ENCODE assay signal across 16 cellular contexts in genomic region chr4:165191253-165191652, GRCh38.
"Had no signal": no experiment of that assay in that cellular context is flagged by ENCODE, and none has a peak within 500 bp of the region (broad histone marks: within the 10 kb centered on the region; RNA-seq: fewer than 3 reads in every experiment).

No MANE protein-coding gene starts in this region.

- H3K4me2 ChIP-seq: smooth muscle cell had no signal

- H3K4me3 ChIP-seq: ascending aorta, lower lobe of right lung, prostate gland, smooth muscle cell, testis, upper lobe of right lung had no signal

- DNase-seq: activated B cell treated with CpG ODN at 0.5 μM for 24 hours; activated CD4-positive, alpha-beta T cell treated with anti-CD3 and anti-CD28 coated beads, Interleukin-2, amount 50 U/mL, for 1 hour; endodermal cell; head of caudate nucleus; immature natural killer cell; lower lobe of right lung; right cardiac atrium; stimulated activated CD4-positive, alpha-beta T cell treated with anti-CD3 and anti-CD28 coated beads, Interleukin-4, amount 100 ng/mL, for 4 hours; SW 1271; testis; upper lobe of right lung had no signal

- H3K9me3 Mint-ChIP-seq: activated B cell treated with CpG ODN at 0.5 μM for 24 hours, endodermal cell, nephron had no signal

- H3K27me3 Mint-ChIP-seq: activated B cell treated with CpG ODN at 0.5 μM for 24 hours; stimulated activated naive CD8-positive, alpha-beta T cell treated with anti-CD3 and anti-CD28 coated beads, Interleukin-15, Interleukin-2, amounts not matched to agents 100 ng/mL and 50 ng/mL, for 24 hours had no signal

- H3K9me3 ChIP-seq: ascending aorta, lower lobe of right lung, prostate gland, testis, upper lobe of right lung had no signal

- ATAC-seq: lower lobe of right lung, right cardiac atrium, upper lobe of right lung had no signal

- H3K27me3 ChIP-seq: ascending aorta, testis, upper lobe of right lung had no signal

- H3K4me3 Mint-ChIP-seq: activated B cell treated with CpG ODN at 0.5 μM for 24 hours; endodermal cell; immature natural killer cell; nephron; stimulated activated naive CD8-positive, alpha-beta T cell treated with anti-CD3 and anti-CD28 coated beads, Interleukin-15, Interleukin-2, amounts not matched to agents 100 ng/mL and 50 ng/mL, for 24 hours had no signal

- H3K36me3 ChIP-seq: ascending aorta, lower lobe of right lung, prostate gland, upper lobe of right lung had no signal

- H3K27ac Mint-ChIP-seq: activated B cell treated with CpG ODN at 0.5 μM for 24 hours, endodermal cell, immature natural killer cell, nephron had no signal

- H3K4me1 Mint-ChIP-seq: activated B cell treated with CpG ODN at 0.5 μM for 24 hours, endodermal cell, immature natural killer cell, nephron had no signal

- H3K4me1 ChIP-seq: ascending aorta, lower lobe of right lung, prostate gland, testis, upper lobe of right lung had no signal

- H3K27ac ChIP-seq: ascending aorta, lower lobe of right lung, prostate gland, testis, upper lobe of right lung had no signal
